8 cellular contexts compared by ENCODE assay signal in genomic region chr19:3185482-3186376, GRCh38. TPM values are rescaled to one million over a fixed set of nuclear protein-coding genes. Genes with fewer than 3 reads are reported as not detected.
DNase-seq lines count a peak whose midpoint lies in the region; TF ChIP-seq lines count a peak whose summit lies in the region.

A gene with protein sequence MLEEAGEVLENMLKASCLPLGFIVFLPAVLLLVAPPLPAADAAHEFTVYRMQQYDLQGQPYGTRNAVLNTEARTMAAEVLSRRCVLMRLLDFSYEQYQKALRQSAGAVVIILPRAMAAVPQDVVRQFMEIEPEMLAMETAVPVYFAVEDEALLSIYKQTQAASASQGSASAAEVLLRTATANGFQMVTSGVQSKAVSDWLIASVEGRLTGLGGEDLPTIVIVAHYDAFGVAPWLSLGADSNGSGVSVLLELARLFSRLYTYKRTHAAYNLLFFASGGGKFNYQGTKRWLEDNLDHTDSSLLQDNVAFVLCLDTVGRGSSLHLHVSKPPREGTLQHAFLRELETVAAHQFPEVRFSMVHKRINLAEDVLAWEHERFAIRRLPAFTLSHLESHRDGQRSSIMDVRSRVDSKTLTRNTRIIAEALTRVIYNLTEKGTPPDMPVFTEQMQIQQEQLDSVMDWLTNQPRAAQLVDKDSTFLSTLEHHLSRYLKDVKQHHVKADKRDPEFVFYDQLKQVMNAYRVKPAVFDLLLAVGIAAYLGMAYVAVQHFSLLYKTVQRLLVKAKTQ (plus strand): TSS chr19:3185930. CDS start chr19:3186031, 101 bp downstream.

- no peaks in the 10 kb centered on the region for H3K27me3 ChIP-seq in neuron (ENCODE audit: insufficient read depth, low read length)
- H3K27me3 ChIP-seq in subcutaneous abdominal adipose tissue (ENCODE audit: control insufficient read depth in 5 of 5, insufficient read depth in 4 of 5, low read length in 5 of 5) = no peaks in the 10 kb centered on the region

- no peaks in the 10 kb centered on the region for H3K9me3 ChIP-seq in neuron (ENCODE audit: low read length)
- no peaks in the 10 kb centered on the region for H3K9me3 ChIP-seq in subcutaneous abdominal adipose tissue (ENCODE audit: control insufficient read depth in 5 of 5, low read length in 5 of 5)

- H3K4me3 ChIP-seq in neuron (ENCODE audit: low read length) (peak within 1 kb of the TSS; percentile 85), subcutaneous abdominal adipose tissue (ENCODE audit: low read depth in 1 of 5, low read length in 5 of 5) (peak within 1 kb of the TSS; percentile 87 to 94 (median 89))

- DNase-seq in G401 (ENCODE audit: low spot score) (peak; percentile 98), HEK293T (ENCODE audit: extremely low spot score) (peak; percentile 93), MV-4-11 (lab: John Stamatoyannopoulos, UW) (peak; percentile 94), SK-MEL-5 (ENCODE audit: low read depth, low spot score) (peak; percentile 92), foreskin melanocyte (peak; percentile 97)
- DNase-seq in activated naive CD4-positive, alpha-beta T cell treated with Interleukin-2 at 50 U/mL for 16 hours = peak; percentile 95

- H3K4me1 ChIP-seq in neuron (ENCODE audit: insufficient read depth, low read length) = peaks cover 11% of the 10 kb centered on the region
- H3K4me1 ChIP-seq in subcutaneous abdominal adipose tissue (ENCODE audit: control insufficient read depth in 5 of 5, insufficient read depth in 5 of 5, low read length in 5 of 5) = peaks cover 9 to 39% (median 31%) of the 10 kb centered on the region in 5 donors

- peak within 1 kb of the TSS; percentile 93 for H3K27ac ChIP-seq in subcutaneous abdominal adipose tissue (ENCODE audit: low read depth, low read length)

- peak within 1 kb of the TSS in 4 of 5 donors; percentile 85 to 90 (median 88) for H3K9ac ChIP-seq in subcutaneous abdominal adipose tissue (ENCODE audit: low read length in 5 of 5)

- peaks cover 8% of the 10 kb centered on the region for H3K36me3 ChIP-seq in neuron (ENCODE audit: insufficient read depth, low read length)
- peaks cover 0 to 6% (median 0%) of the 10 kb centered on the region in 5 donors for H3K36me3 ChIP-seq in subcutaneous abdominal adipose tissue (ENCODE audit: control insufficient read depth in 5 of 5, insufficient read depth in 5 of 5, low read length in 5 of 5)

- in situ Hi-C loops in G401 (cut with HindIII; ENCODE audit: low sequenced_read_pairs) = no loop called here
- in situ Hi-C loops in SK-MEL-5 (cut with HindIII; ENCODE audit: low pct_unique_long_range_greater_than_20kb, low sequenced_read_pairs) = no loop called here

- CTCF ChIA-PET in HEK293T (lab: Yijun Ruan, JAX) = interaction anchor here (1.7 kb wide), 1 partner anchor 235 kb away, joined by 5 read pairs; no protein-coding TSS in a partner anchor

- peak within 1 kb of the TSS; percentile 92 for H2AFZ ChIP-seq in neuron (ENCODE audit: low read depth, low read length)

- POLR2A ChIA-PET in HEK293T (lab: Yijun Ruan, JAX) = interaction anchor here (0.9 to 2.0 kb wide), 3 partner anchors 22 to 235 kb away, joined by 3 to 4 read pairs (median 4); no protein-coding TSS in a partner anchor

TF ChIP-seq in HEK293T, 16 proteins besides CTCF, POLR2A, EP300 and RAD21:
- TF ChIP-seq, protein P1, sequence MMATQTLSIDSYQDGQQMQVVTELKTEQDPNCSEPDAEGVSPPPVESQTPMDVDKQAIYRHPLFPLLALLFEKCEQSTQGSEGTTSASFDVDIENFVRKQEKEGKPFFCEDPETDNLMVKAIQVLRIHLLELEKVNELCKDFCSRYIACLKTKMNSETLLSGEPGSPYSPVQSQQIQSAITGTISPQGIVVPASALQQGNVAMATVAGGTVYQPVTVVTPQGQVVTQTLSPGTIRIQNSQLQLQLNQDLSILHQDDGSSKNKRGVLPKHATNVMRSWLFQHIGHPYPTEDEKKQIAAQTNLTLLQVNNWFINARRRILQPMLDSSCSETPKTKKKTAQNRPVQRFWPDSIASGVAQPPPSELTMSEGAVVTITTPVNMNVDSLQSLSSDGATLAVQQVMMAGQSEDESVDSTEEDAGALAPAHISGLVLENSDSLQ (IDR thresholded peaks at IDR 0.05) = peak; percentile 63
- TF ChIP-seq L3MBTL2 (conservative IDR thresholded peaks at IDR 0.05) = no peak; the same call in 1 of the 2 replicates
- peak; percentile 83 for TF ChIP-seq ELF4 (IDR thresholded peaks at IDR 0.05)
- TF ChIP-seq CTBP1 (IDR thresholded peaks at IDR 0.05; ENCODE audit: borderline replicate concordance) = no peak
- no peak; the same call in 1 of the 2 replicates for TF ChIP-seq SUZ12 (IDR thresholded peaks at IDR 0.05)
- TF ChIP-seq TARDBP (IDR thresholded peaks at IDR 0.05) = no peak
- TF ChIP-seq FOXM1 (IDR thresholded peaks at IDR 0.05; ENCODE audit: borderline replicate concordance) = no peak
- no peak for TF ChIP-seq ZNF384 (IDR thresholded peaks at IDR 0.05)

RNA-seq across cellular contexts. Expression of the gene that starts here (rescaled TPM):
- 77.5 and 82.5 TPM in 2 replicates for total RNA-seq in G401 (2014; rRNA removed; shearing (Covaris generic))
- 62.2 and 65.3 TPM in 2 replicates for total RNA-seq in SK-MEL-5 (2014; rRNA removed; shearing (Covaris generic))
- polyA plus RNA-seq in SK-MEL-5 (2015; cell fraction: cytosol; rRNA removed) = 130 and 162 TPM in 2 replicates
- polyA plus RNA-seq in SK-MEL-5 (2015; cell fraction: nucleus; rRNA removed) = 81.2 and 134 TPM in 2 replicates

Comparison
In these comparisons a context has a peak if more than half of its experiments do, and no peak if none do; other contexts are left out.
1. Peak in every context shown above with its lines: DNase-seq, H3K4me3 ChIP-seq and H3K27ac ChIP-seq.